ENCODE assay signal across 1 cellular context in genomic region chr15:73897441-73898261, GRCh38.
A peak's percentile ranks its signal among the peaks of the same experiment; 100 is the strongest.
TF ChIP-seq lines count a peak whose summit lies in the region.

No MANE protein-coding gene starts in this region.

TF ChIP-seq in K562, 482 proteins besides CTCF, POLR2A, EP300 and RAD21 (continued from another document and continues in another):
- TF ChIP-seq SIN3B (IDR thresholded peaks at IDR 0.05; ENCODE audit: low read depth) = no peak
- no peak for TF ChIP-seq DNMT1 (IDR thresholded peaks at IDR 0.05)
- TF ChIP-seq HBP1 (CRISPR knock-in tag; IDR thresholded peaks at IDR 0.05) = no peak
- no peak for TF ChIP-seq KLF6 (CRISPR knock-in tag; IDR thresholded peaks at IDR 0.05; ENCODE audit: borderline replicate concordance)
- TF ChIP-seq TEAD1 (CRISPR knock-in tag; IDR thresholded peaks at IDR 0.05) = no peak
- no peak for TF ChIP-seq BMI1 (IDR thresholded peaks at IDR 0.05; ENCODE audit: low read length)
- TF ChIP-seq LCOR (CRISPR knock-in tag; IDR thresholded peaks at IDR 0.05) = no peak
- TF ChIP-seq THRB (CRISPR knock-in tag; conservative IDR thresholded peaks at IDR 0.05) = no peak
- no peak for TF ChIP-seq GMEB1 (CRISPR knock-in tag; IDR thresholded peaks at IDR 0.05)
- TF ChIP-seq ATF4 (CRISPR knock-in tag; IDR thresholded peaks at IDR 0.05) = no peak
- TF ChIP-seq POLR2B (IDR thresholded peaks at IDR 0.05; ENCODE audit: low read depth, partially characterized antibody) = no peak
- TF ChIP-seq CBX1 (IDR thresholded peaks at IDR 0.05; ENCODE audit: low read depth) = 0 out of 2 replicates have a peak, but pooled peaks have one; percentile 30
- TF ChIP-seq YY1 (IDR thresholded peaks at IDR 0.05; ENCODE audit: borderline replicate concordance in 1 of 3, control insufficient read depth in 1 of 3, extremely low read depth in 1 of 3, insufficient read depth in 3 of 3, insufficient read length in 1 of 3, insufficient replicate concordance in 2 of 3, low read depth in 1 of 3, low read length in 2 of 3) = peak in 1 of 3 experiments; percentile 25
- TF ChIP-seq ZNF518B (CRISPR knock-in tag; IDR thresholded peaks at IDR 0.05) = no peak
- peak; percentile 32; the same call in 1 of the 2 replicates for TF ChIP-seq SMC3 (conservative IDR thresholded peaks at IDR 0.05; ENCODE audit: insufficient read depth, low read depth, low read length)
- no peak for TF ChIP-seq ATF2 (CRISPR knock-in tag; IDR thresholded peaks at IDR 0.05)
- TF ChIP-seq ZBTB26 (CRISPR knock-in tag; IDR thresholded peaks at IDR 0.05) = no peak
- TF ChIP-seq ZNF644 (tag; IDR thresholded peaks at IDR 0.05; ENCODE audit: low read depth) = no peak
- TF ChIP-seq SETDB1 (IDR thresholded peaks at IDR 0.05; ENCODE audit: low read length) = no peak
- no peak for TF ChIP-seq ELF4 (CRISPR knock-in tag; IDR thresholded peaks at IDR 0.05)
- no peak for TF ChIP-seq IFI16 (CRISPR knock-in tag; IDR thresholded peaks at IDR 0.05)
- TF ChIP-seq ZFP36 (IDR thresholded peaks at IDR 0.05; ENCODE audit: low read depth, low read length, partially characterized antibody) = peak; percentile 21
- peak; percentile 97 for TF ChIP-seq ZNF785 (CRISPR knock-in tag; IDR thresholded peaks at IDR 0.05)
- no peak for TF ChIP-seq ERF (CRISPR knock-in tag; IDR thresholded peaks at IDR 0.05)
- TF ChIP-seq ZNF347 (CRISPR knock-in tag; IDR thresholded peaks at IDR 0.05; ENCODE audit: low read depth) = no peak
- TF ChIP-seq DPF2 (IDR thresholded peaks at IDR 0.05) = no peak
- TF ChIP-seq HES1 (IDR thresholded peaks at IDR 0.05; ENCODE audit: low read depth) = no peak
- TF ChIP-seq GABPB1 (CRISPR knock-in tag; IDR thresholded peaks at IDR 0.05) = peak; percentile 97
- no peak for TF ChIP-seq RBM39 (optimal IDR thresholded peaks at IDR 0.05; ENCODE audit: low read depth, low read length)
- no peak for TF ChIP-seq KDM4B (IDR thresholded peaks at IDR 0.05; ENCODE audit: borderline replicate concordance in 2 of 2, low read depth in 1 of 2)
- TF ChIP-seq FOXA1 (IDR thresholded peaks at IDR 0.05; ENCODE audit: borderline replicate concordance) = no peak
- TF ChIP-seq OTX1 (CRISPR knock-in tag; IDR thresholded peaks at IDR 0.05) = no peak
- no peak for TF ChIP-seq PHF8 (IDR thresholded peaks at IDR 0.05; ENCODE audit: borderline replicate concordance, low read length)
- TF ChIP-seq XRCC5 (IDR thresholded peaks at IDR 0.05; ENCODE audit: low read depth, low read length) = peak; percentile 78
- no peak for TF ChIP-seq PHTF2 (CRISPR knock-in tag; IDR thresholded peaks at IDR 0.05)
- no peak for TF ChIP-seq ZNF217 (CRISPR knock-in tag; IDR thresholded peaks at IDR 0.05)
- TF ChIP-seq POU5F1 (IDR thresholded peaks at IDR 0.05; ENCODE audit: borderline replicate concordance, low read depth, low read length, partially characterized antibody) = no peak
- TF ChIP-seq ZNF764 (CRISPR knock-in tag; IDR thresholded peaks at IDR 0.05; ENCODE audit: low read depth) = no peak
- no peak for TF ChIP-seq PHF20 (IDR thresholded peaks at IDR 0.05; ENCODE audit: partially characterized antibody)
- no peak for TF ChIP-seq ZBTB12 (CRISPR knock-in tag; IDR thresholded peaks at IDR 0.05)
- no peak for TF ChIP-seq GTF2A2 (tag; IDR thresholded peaks at IDR 0.05)
- no peak for TF ChIP-seq ZNF717 (CRISPR knock-in tag; IDR thresholded peaks at IDR 0.05)
- TF ChIP-seq ETV6 (IDR thresholded peaks at IDR 0.05; ENCODE audit: borderline replicate concordance in 1 of 2, low read depth in 2 of 2, low read length in 1 of 2) = no peak
- no peak for TF ChIP-seq ETV6 (CRISPR knock-in tag; IDR thresholded peaks at IDR 0.05; ENCODE audit: borderline replicate concordance)
- no peak for TF ChIP-seq ZNF696 (CRISPR knock-in tag; conservative IDR thresholded peaks at IDR 0.05)
- TF ChIP-seq BACH1 (tag; IDR thresholded peaks at IDR 0.05) = no peak
- TF ChIP-seq FOXO4 (CRISPR knock-in tag; IDR thresholded peaks at IDR 0.05) = no peak
- no peak for TF ChIP-seq ZNF778 (CRISPR knock-in tag; IDR thresholded peaks at IDR 0.05)
- TF ChIP-seq ZBTB33 (CRISPR knock-in tag; IDR thresholded peaks at IDR 0.05) = no peak
- TF ChIP-seq JUND (IDR thresholded peaks at IDR 0.05; ENCODE audit: borderline replicate concordance, low read depth, low read length) = 0 out of 2 replicates have a peak, but pooled peaks have one; percentile 18
- no peak for TF ChIP-seq JUND (tag; IDR thresholded peaks at IDR 0.05; ENCODE audit: borderline replicate concordance, low read depth, low read length)
- peak; percentile 61; the same call in 1 of the 2 replicates for TF ChIP-seq RB1 (IDR thresholded peaks at IDR 0.05; ENCODE audit: low read depth)
